Comparison of ENCODE assay signal across 14 cellular contexts in the genomic region with DNA sequence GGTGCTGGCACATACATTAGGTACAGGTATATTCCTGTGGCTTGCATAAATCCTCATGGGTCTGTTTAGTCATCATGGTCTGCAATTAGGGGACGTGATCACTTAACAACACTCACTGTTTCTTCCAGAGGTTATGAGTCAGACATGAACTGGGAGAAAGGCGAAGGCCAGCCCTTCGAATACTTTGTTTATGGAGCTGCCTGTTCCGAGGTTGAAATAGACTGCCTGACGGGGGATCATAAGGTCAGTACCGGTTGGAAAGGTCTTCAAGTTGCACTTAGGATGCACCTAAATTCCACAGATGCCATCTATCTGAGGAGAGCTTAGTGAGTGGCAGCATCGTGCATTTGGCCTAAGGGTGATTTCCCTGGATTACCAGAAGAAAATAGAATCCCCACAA.
DNase-seq lines count a peak whose midpoint lies in the region; ATAC-seq, FAIRE-seq and TF ChIP-seq lines count a peak whose summit lies in the region.
"Had no signal": no experiment of that assay in that cellular context is flagged by ENCODE, and none has a peak within 500 bp of the region (broad histone marks: within the 10 kb centered on the region; RNA-seq: fewer than 3 reads in every experiment).

No MANE protein-coding gene starts in this region.

- H3K4me3 ChIP-seq in HepG2 (replicated peaks in 1 of 3; ENCODE audit: insufficient read depth in 1 of 3, low read depth in 2 of 3, low read length in 3 of 3), result no peak overlapping the region
- no peak overlapping the region for H3K4me3 ChIP-seq in right lobe of liver
- H3K4me3 ChIP-seq in adipocyte (ENCODE audit: low read length), result no peak overlapping the region
- H3K4me3 ChIP-seq: gastroesophageal sphincter, lung had no signal

- no peak overlapping the region for H3K4me2 ChIP-seq in HepG2 (ENCODE audit: low read depth, low read length)

- no peak for TF ChIP-seq CTCF in HepG2 (CRISPR knock-in tag; IDR thresholded peaks at IDR 0.05)
- no peak for TF ChIP-seq CTCF in right lobe of liver (IDR thresholded peaks at IDR 0.05)

- no peak overlapping the region for H3K27ac ChIP-seq in HepG2 (ENCODE audit: extremely low read length, insufficient read depth, low read length)
- H3K27ac ChIP-seq in right lobe of liver, result no peak overlapping the region
- H3K27ac ChIP-seq: gastroesophageal sphincter had no signal

- WGBS in HepG2 (ENCODE audit: low lambda C conversion rate), result 80% methylated on average over 7 of the region's 7 CpGs
- WGBS in right lobe of liver (ENCODE audit: insufficient coverage, low coverage, low lambda C conversion rate, missing lambda C conversion rate), result 76% methylated on average over 3 of the region's 7 CpGs

- H3K9ac ChIP-seq in HepG2 (ENCODE audit: insufficient read depth, low read depth, low read length) (no peak overlapping the region), adipocyte (ENCODE audit: low read length) (peak overlapping the region; percentile 26)

- H3K27me3 ChIP-seq in HepG2 (ENCODE audit: control insufficient read depth in 1 of 2, insufficient read depth in 2 of 2, low read length in 2 of 2) (no peaks in the 10 kb centered on the region; a peak in 1 of 5 replicates), right lobe of liver (no peaks in the 10 kb centered on the region), adipocyte (replicated peaks; ENCODE audit: control insufficient read depth, insufficient read depth, low read length) (no peaks in the 10 kb centered on the region)
- H3K27me3 ChIP-seq: gastroesophageal sphincter had no signal

- POLR2A ChIA-PET in HepG2 (lab: Yijun Ruan, JAX), result no interaction called here

- no peak overlapping the region for H2AFZ ChIP-seq in HepG2 (ENCODE audit: low read length)

- H3K9me3 ChIP-seq in HepG2 (ENCODE audit: low read length) (no peaks in the 10 kb centered on the region), right lobe of liver (no peaks in the 10 kb centered on the region), adipocyte (ENCODE audit: control insufficient read depth, low read length) (no peaks in the 10 kb centered on the region)
- H3K9me3 ChIP-seq: gastroesophageal sphincter had no signal

- peaks cover 18% of the 10 kb centered on the region for H3K4me1 ChIP-seq in HepG2 (ENCODE audit: insufficient read depth, low read length)
- H3K4me1 ChIP-seq in right lobe of liver, result peaks cover 0 to 10% (median under 1%) of the 10 kb centered on the region in 4 donors
- peaks cover 51% of the 10 kb centered on the region for H3K4me1 ChIP-seq in adipocyte (ENCODE audit: control insufficient read depth, insufficient read depth, low read length)
- H3K4me1 ChIP-seq: gastroesophageal sphincter had no signal

- no TSS peak for BruUV-seq in HepG2 (replicated peaks; lab: Mats Ljungman, UMichigan)

- no peaks in the 10 kb centered on the region for H3K79me2 ChIP-seq in HepG2 (ENCODE audit: insufficient read depth, low read length)

- intact Hi-C loops in HepG2 (cut with micrococcal nuclease; ENCODE audit: unreplicated experiment), result no loop called here
- intact Hi-C loops in right lobe of liver (cut with DNase I), result no loop called here

- DNase-seq in HepG2 (ENCODE audit: low spot score) (peak; percentile 28), right lobe of liver (no peak), adipocyte (ENCODE audit: low read depth) (peak; percentile 42), hepatic stellate cell (ENCODE audit: low spot score) (peak; percentile 13), urothelium cell line (ENCODE audit: low spot score) (peak; percentile 38)
- no peak for DNase-seq in stimulated activated CD4-positive, alpha-beta T cell treated with anti-CD3 and anti-CD28 coated beads, Interleukin-2, amount 100 ng/mL, for 48 hours
- DNase-seq: activated T-cell treated with anti-CD3 and anti-CD28 coated beads, Interleukin-2, amount 50 U/mL, for 4 hours; central memory CD4-positive, alpha-beta T cell; NCI-H2081 treated with DMSO at 0.1 percent for 48 hours; substantia nigra had no signal

- no peak for FAIRE-seq in HepG2 (lab: Jason Lieb, UNC)
- FAIRE-seq in urothelium cell line (lab: Jason Lieb, UNC), result no peak

- in situ Hi-C loops in HepG2 (cut with HindIII; ENCODE audit: extremely low pct_ligation_motif_present, low pct_unique_long_range_greater_than_20kb), result no loop called here

- TF ChIP-seq RAD21 in HepG2 (CRISPR knock-in tag; IDR thresholded peaks at IDR 0.05), result no peak

- no peaks in the 10 kb centered on the region for H4K20me1 ChIP-seq in HepG2 (ENCODE audit: insufficient read depth, low read length)

- ATAC-seq in HepG2 (no peak; the same call in 2 of the 3 replicates), right lobe of liver (no peak), GM18861 (IDR thresholded peaks at IDR 0.05; ENCODE audit: unreplicated experiment) (no peak), GM18520 (IDR thresholded peaks at IDR 0.05; ENCODE audit: unreplicated experiment) (no peak)
- ATAC-seq: activated T-cell treated with anti-CD3 and anti-CD28 coated beads, Interleukin-2, amount 50 U/mL, for 4 hours; gastroesophageal sphincter had no signal

- CTCF ChIA-PET in HepG2 (lab: Yijun Ruan, JAX; ENCODE audit: low intra/inter-chr PET ratio, low total read pairs), result no interaction called here

- TF ChIP-seq EP300 in HepG2 (IDR thresholded peaks at IDR 0.05; ENCODE audit: low read depth in 2 of 2, low read length in 2 of 2), result no peak
- no peak for TF ChIP-seq EP300 in HepG2 (CRISPR knock-in tag; IDR thresholded peaks at IDR 0.05; ENCODE audit: borderline replicate concordance)

- no peak for TF ChIP-seq POLR2A in HepG2 (IDR thresholded peaks at IDR 0.05; ENCODE audit: insufficient read depth in 1 of 2, low read depth in 2 of 2, low read length in 2 of 2)
- TF ChIP-seq POLR2A in right lobe of liver (IDR thresholded peaks at IDR 0.05), result no peak

- no peaks in the 10 kb centered on the region for H3K36me3 ChIP-seq in HepG2 (replicated peaks in 1 of 2; ENCODE audit: control insufficient read depth in 1 of 2, insufficient read depth in 2 of 2, low read length in 2 of 2)
- peaks cover 0 to 93% (median 51%) of the 10 kb centered on the region in 4 donors for H3K36me3 ChIP-seq in right lobe of liver
- H3K36me3 ChIP-seq in adipocyte (ENCODE audit: control insufficient read depth, insufficient read depth, low read length, severe bottlenecking), result peaks cover 98% of the 10 kb centered on the region

TF ChIP-seq in HepG2, 621 proteins besides CTCF, POLR2A, EP300 and RAD21:
- peak; percentile 52 for TF ChIP-seq TEAD3 (CRISPR knock-in tag; optimal IDR thresholded peaks at IDR 0.05; ENCODE audit: borderline replicate concordance)
- no peak for TF ChIP-seq ZNF556 (CRISPR knock-in tag; IDR thresholded peaks at IDR 0.05; ENCODE audit: borderline replicate concordance)
- TF ChIP-seq FOXM1 (CRISPR knock-in tag; IDR thresholded peaks at IDR 0.05), result no peak
- no peak for TF ChIP-seq ZNF275 (CRISPR knock-in tag; IDR thresholded peaks at IDR 0.05; ENCODE audit: borderline replicate concordance)
- TF ChIP-seq KLF12 (CRISPR knock-in tag; IDR thresholded peaks at IDR 0.05; ENCODE audit: borderline replicate concordance), result no peak
- TF ChIP-seq RXRB (CRISPR knock-in tag; IDR thresholded peaks at IDR 0.05; ENCODE audit: borderline replicate concordance), result 0 out of 2 replicates have a peak, but pooled peaks have one; percentile 21
- no peak for TF ChIP-seq ZNF670 (CRISPR knock-in tag; IDR thresholded peaks at IDR 0.05; ENCODE audit: borderline replicate concordance)
- no peak for TF ChIP-seq HOXA5 (CRISPR knock-in tag; IDR thresholded peaks at IDR 0.05)
- no peak for TF ChIP-seq ZFP36L1 (CRISPR knock-in tag; IDR thresholded peaks at IDR 0.05)
- 0 out of 2 replicates have a peak, but pooled peaks have one; percentile 37 for TF ChIP-seq PPARG (CRISPR knock-in tag; conservative IDR thresholded peaks at IDR 0.05)
- TF ChIP-seq, protein P1, sequence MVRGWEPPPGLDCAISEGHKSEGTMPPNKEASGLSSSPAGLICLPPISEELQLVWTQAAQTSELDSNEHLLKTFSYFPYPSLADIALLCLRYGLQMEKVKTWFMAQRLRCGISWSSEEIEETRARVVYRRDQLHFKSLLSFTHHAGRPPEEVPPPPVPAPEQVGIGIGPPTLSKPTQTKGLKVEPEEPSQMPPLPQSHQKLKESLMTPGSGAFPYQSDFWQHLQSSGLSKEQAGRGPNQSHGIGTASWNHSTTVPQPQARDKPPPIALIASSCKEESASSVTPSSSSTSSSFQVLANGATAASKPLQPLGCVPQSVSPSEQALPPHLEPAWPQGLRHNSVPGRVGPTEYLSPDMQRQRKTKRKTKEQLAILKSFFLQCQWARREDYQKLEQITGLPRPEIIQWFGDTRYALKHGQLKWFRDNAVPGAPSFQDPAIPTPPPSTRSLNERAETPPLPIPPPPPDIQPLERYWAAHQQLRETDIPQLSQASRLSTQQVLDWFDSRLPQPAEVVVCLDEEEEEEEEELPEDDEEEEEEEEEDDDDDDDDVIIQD (CRISPR knock-in tag; IDR thresholded peaks at IDR 0.05; ENCODE audit: low read depth), result peak; percentile 56; the same call in 1 of the 2 replicates
- TF ChIP-seq RARA (CRISPR knock-in tag; IDR thresholded peaks at IDR 0.05), result peak; percentile 45; the same call in 1 of the 2 replicates
- TF ChIP-seq, protein P2, sequence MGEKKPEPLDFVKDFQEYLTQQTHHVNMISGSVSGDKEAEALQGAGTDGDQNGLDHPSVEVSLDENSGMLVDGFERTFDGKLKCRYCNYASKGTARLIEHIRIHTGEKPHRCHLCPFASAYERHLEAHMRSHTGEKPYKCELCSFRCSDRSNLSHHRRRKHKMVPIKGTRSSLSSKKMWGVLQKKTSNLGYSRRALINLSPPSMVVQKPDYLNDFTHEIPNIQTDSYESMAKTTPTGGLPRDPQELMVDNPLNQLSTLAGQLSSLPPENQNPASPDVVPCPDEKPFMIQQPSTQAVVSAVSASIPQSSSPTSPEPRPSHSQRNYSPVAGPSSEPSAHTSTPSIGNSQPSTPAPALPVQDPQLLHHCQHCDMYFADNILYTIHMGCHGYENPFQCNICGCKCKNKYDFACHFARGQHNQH (CRISPR knock-in tag; IDR thresholded peaks at IDR 0.05), result peak; percentile 44; the same call in 1 of the 2 replicates
- TF ChIP-seq BRCA1 (CRISPR knock-in tag; IDR thresholded peaks at IDR 0.05), result no peak

Comparison
In these comparisons a context has a peak if more than half of its experiments do, and no peak if none do; other contexts are left out.
1. DNase-seq: peak in HepG2 (single experiment), adipocyte (single experiment), hepatic stellate cell (single experiment) and urothelium cell line (single experiment); none in right lobe of liver (0 of 3) and stimulated activated CD4-positive, alpha-beta T cell treated with anti-CD3 and anti-CD28 coated beads, Interleukin-2, amount 100 ng/mL, for 48 hours (0 of 2).